11 cellular contexts compared by ENCODE assay signal in the genomic region with DNA sequence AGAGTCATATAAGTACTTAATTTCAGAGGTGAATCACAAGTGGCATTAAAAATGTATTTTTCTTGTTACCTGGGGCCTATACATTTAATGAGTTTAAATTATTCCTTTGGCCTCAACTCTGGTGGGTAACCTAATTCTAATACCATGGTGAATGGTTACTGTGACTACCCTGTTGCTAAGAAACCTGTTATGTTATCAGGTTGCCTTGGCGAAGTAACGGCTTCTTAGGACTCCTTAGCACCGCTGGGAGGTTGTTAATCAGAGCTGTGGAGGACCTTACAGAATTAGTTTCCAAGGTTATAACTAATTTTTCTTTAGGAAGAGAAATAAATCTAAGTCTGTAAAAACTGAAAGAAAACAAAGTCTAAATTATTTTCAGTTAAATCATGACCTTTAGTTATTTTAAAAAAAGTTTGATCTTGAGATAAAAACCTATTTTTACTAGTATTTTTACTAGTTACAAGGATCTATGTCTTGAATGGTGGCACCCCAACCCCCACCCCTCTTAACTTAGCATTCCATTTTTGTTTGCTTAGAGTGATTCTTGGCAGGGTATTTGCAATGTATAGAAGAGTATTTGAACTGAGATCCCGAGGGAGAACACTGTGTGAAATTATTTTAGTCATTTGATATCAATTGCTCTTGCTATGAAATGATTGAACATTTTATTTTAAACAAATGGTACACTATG.
A peak's percentile ranks its signal among the peaks of the same experiment; 100 is the strongest.
DNase-seq lines count a peak whose midpoint lies in the region; ATAC-seq and TF ChIP-seq lines count a peak whose summit lies in the region.
"Had no signal": no experiment of that assay in that cellular context is flagged by ENCODE, and none has a peak within 500 bp of the region (broad histone marks: within the 10 kb centered on the region; RNA-seq: fewer than 3 reads in every experiment).

No MANE protein-coding gene starts in this region.

- peaks cover 11% of the 10 kb centered on the region for H3K36me3 Mint-ChIP-seq in MCF 10A (ENCODE audit: insufficient read depth, unreplicated experiment)
- H3K36me3 Mint-ChIP-seq in activated CD8-positive, alpha-beta T cell treated with anti-CD3 and anti-CD28 coated beads, Interleukin-2, amount 10 ng/mL, durations not matched to agents 7 days and 5 days (ENCODE audit: low read depth), result no peaks in the 10 kb centered on the region

- H3K4me1 ChIP-seq in breast epithelium (no peaks in the 10 kb centered on the region), PC-3 (ENCODE audit: insufficient read depth, low read length) (peaks cover 15% of the 10 kb centered on the region), heart left ventricle (peaks cover 0 to 35% (median 12%) of the 10 kb centered on the region in 12 donors), thoracic aorta (ENCODE audit: control insufficient read depth in 1 of 2, low read depth in 2 of 2) (peaks cover 15 to 18% of the 10 kb centered on the region in 2 donors)

- ATAC-seq in PC-3, result peak; percentile 70
- peak; percentile 30 to 70 (median 58) for ATAC-seq in heart left ventricle
- no peak for ATAC-seq in thoracic aorta (ENCODE audit: insufficient number of reproducible peaks, low FRiP score, low read depth)
- no peak for ATAC-seq in activated CD8-positive, alpha-beta T cell treated with anti-CD3 and anti-CD28 coated beads, Interleukin-2, amount 10 ng/mL, durations not matched to agents 7 days and 5 days

- no peaks in the 10 kb centered on the region for H3F3A ChIP-seq in PC-3 (ENCODE audit: low read length, unreplicated experiment)

- H3K27me3 ChIP-seq in breast epithelium, result no peaks in the 10 kb centered on the region
- no peaks in the 10 kb centered on the region for H3K27me3 ChIP-seq in PC-3 (ENCODE audit: low read length)
- H3K27me3 ChIP-seq in heart left ventricle, result no peaks in the 10 kb centered on the region
- H3K27me3 ChIP-seq in thoracic aorta (replicated peaks; ENCODE audit: insufficient read depth), result no peaks in the 10 kb centered on the region
- H3K27me3 ChIP-seq: tibial nerve had no signal

- H3K4me1 Mint-ChIP-seq in MCF 10A (ENCODE audit: insufficient read depth, unreplicated experiment), result peaks cover 12% of the 10 kb centered on the region
- H3K4me1 Mint-ChIP-seq in activated CD8-positive, alpha-beta T cell treated with anti-CD3 and anti-CD28 coated beads, Interleukin-2, amount 10 ng/mL, durations not matched to agents 7 days and 5 days (ENCODE audit: low read depth), result no peaks in the 10 kb centered on the region

- DNase-seq in MCF 10A (ENCODE audit: unreplicated experiment), result no peak
- no peak for DNase-seq in breast epithelium (ENCODE audit: low spot score in 2 of 2)
- peak; percentile 52 for DNase-seq in PC-3
- no peak for DNase-seq in heart left ventricle
- DNase-seq in thoracic aorta (ENCODE audit: low spot score), result no peak
- no peak for DNase-seq in nucleus accumbens (lab: John Stamatoyannopoulos, UW)
- DNase-seq in HK-2 (ENCODE audit: unreplicated experiment), result no peak
- DNase-seq in activated CD8-positive, alpha-beta T cell treated with anti-CD3 and anti-CD28 coated beads, Interleukin-2, amount 10 ng/mL, durations not matched to agents 7 days and 5 days, result no peak
- DNase-seq: C1 segment of cervical spinal cord, head of caudate nucleus had no signal

- peak overlapping the region; percentile 12 for H3K27ac Mint-ChIP-seq in MCF 10A (ENCODE audit: low read depth, unreplicated experiment)
- H3K27ac Mint-ChIP-seq in activated CD8-positive, alpha-beta T cell treated with anti-CD3 and anti-CD28 coated beads, Interleukin-2, amount 10 ng/mL, durations not matched to agents 7 days and 5 days, result no peak overlapping the region

- no peaks in the 10 kb centered on the region for H3K9me2 ChIP-seq in PC-3 (replicated peaks; ENCODE audit: low read length)

- H3K27ac ChIP-seq in breast epithelium (peak overlapping the region in 1 of 2 donors; percentile 9), PC-3 (ENCODE audit: low read length) (0 out of 2 replicates have a peak overlapping the region, but pooled peaks have one; percentile 4), heart left ventricle (peak overlapping the region in 1 of 12 donors; percentile 8), thoracic aorta (peak overlapping the region in 1 of 2 donors; percentile 33)
- H3K27ac ChIP-seq: tibial nerve had no signal

- intact Hi-C loops in MCF 10A (cut with micrococcal nuclease) (no loop called here), breast epithelium (cut with DNase I; ENCODE audit: low total_unique reads) (no loop called here), PC-3 (cut with micrococcal nuclease) (loop anchor here (5.0 kb wide), 1 partner anchor 548 kb away; no protein-coding TSS in a partner anchor), heart left ventricle (cut with DNase I) (no loop called here)

- 42 to 46% (median 44%) methylated on average over 4 of the region's 4 CpGs for WGBS in heart left ventricle, 4 donors

- peak overlapping the region; percentile 13; the same call in 1 of the 2 replicates for H3K4me2 ChIP-seq in PC-3 (ENCODE audit: low read length)

- H3K79me2 ChIP-seq in PC-3 (ENCODE audit: low read length), result peaks cover 66% of the 10 kb centered on the region

- H3K4me3 ChIP-seq in breast epithelium (no peak overlapping the region), PC-3 (ENCODE audit: low read length) (no peak overlapping the region), heart left ventricle (no peak overlapping the region), thoracic aorta (peak overlapping the region; percentile 5)
- H3K4me3 ChIP-seq: tibial nerve had no signal

- no peak for TF ChIP-seq CTCF in MCF 10A (IDR thresholded peaks at IDR 0.05; ENCODE audit: unreplicated experiment)
- no peak for TF ChIP-seq CTCF in breast epithelium (IDR thresholded peaks at IDR 0.05)
- TF ChIP-seq CTCF in PC-3 (conservative IDR thresholded peaks at IDR 0.05; ENCODE audit: low read depth, low read length), result no peak
- TF ChIP-seq CTCF in heart left ventricle (IDR thresholded peaks at IDR 0.05), result no peak
- no peak for TF ChIP-seq CTCF in thoracic aorta (IDR thresholded peaks at IDR 0.05)

- no peaks in the 10 kb centered on the region for H3K36me3 ChIP-seq in breast epithelium
- no peaks in the 10 kb centered on the region for H3K36me3 ChIP-seq in PC-3 (ENCODE audit: low read depth, low read length)
- peaks cover 0 to 7% (median 0%) of the 10 kb centered on the region in 9 donors for H3K36me3 ChIP-seq in heart left ventricle
- H3K36me3 ChIP-seq in thoracic aorta, result no peaks in the 10 kb centered on the region
- H3K36me3 ChIP-seq: tibial nerve had no signal

- no peaks in the 10 kb centered on the region for H3K27me3 Mint-ChIP-seq in MCF 10A (ENCODE audit: insufficient read depth, unreplicated experiment)
- no peaks in the 10 kb centered on the region for H3K27me3 Mint-ChIP-seq in activated CD8-positive, alpha-beta T cell treated with anti-CD3 and anti-CD28 coated beads, Interleukin-2, amount 10 ng/mL, durations not matched to agents 7 days and 5 days (ENCODE audit: low read depth)

- no peak overlapping the region for H3K4me3 Mint-ChIP-seq in MCF 10A (ENCODE audit: unreplicated experiment)
- no peak overlapping the region for H3K4me3 Mint-ChIP-seq in activated CD8-positive, alpha-beta T cell treated with anti-CD3 and anti-CD28 coated beads, Interleukin-2, amount 10 ng/mL, durations not matched to agents 7 days and 5 days

- TF ChIP-seq POLR2A in breast epithelium (IDR thresholded peaks at IDR 0.05) (no peak), heart left ventricle (IDR thresholded peaks at IDR 0.05) (no peak)

- no peak overlapping the region for H3K9ac ChIP-seq in PC-3 (ENCODE audit: low read length)

- no peaks in the 10 kb centered on the region for H4K20me1 ChIP-seq in PC-3 (ENCODE audit: low read length)

- H3K9me3 ChIP-seq in breast epithelium (no peaks in the 10 kb centered on the region), PC-3 (ENCODE audit: low read length) (no peaks in the 10 kb centered on the region), heart left ventricle (no peaks in the 10 kb centered on the region), thoracic aorta (no peaks in the 10 kb centered on the region)
- H3K9me3 ChIP-seq: tibial nerve had no signal

- CTCF ChIA-PET in MCF 10A (lab: Yijun Ruan, JAX), result interaction anchor here (0.7 to 1.5 kb wide), 2 partner anchors 67 to 138 kb away, joined by 3 read pairs; no protein-coding TSS in a partner anchor
- CTCF ChIA-PET in PC-3 (lab: Charles Lee), result no interaction called here
- CTCF ChIA-PET in activated CD8-positive, alpha-beta T cell treated with anti-CD3 and anti-CD28 coated beads, Interleukin-2, amount 10 ng/mL, durations not matched to agents 7 days and 5 days (lab: Charles Lee), result no interaction called here

- no peaks in the 10 kb centered on the region for H3K9me3 Mint-ChIP-seq in MCF 10A (ENCODE audit: unreplicated experiment)
- no peaks in the 10 kb centered on the region for H3K9me3 Mint-ChIP-seq in activated CD8-positive, alpha-beta T cell treated with anti-CD3 and anti-CD28 coated beads, Interleukin-2, amount 10 ng/mL, durations not matched to agents 7 days and 5 days (ENCODE audit: insufficient read depth)

- BruUV-seq in MCF 10A (replicated peaks; lab: Mats Ljungman, UMichigan) (no TSS peak), PC-3 (replicated peaks; lab: Mats Ljungman, UMichigan) (no TSS peak)

- no peak overlapping the region for H2AFZ ChIP-seq in PC-3 (ENCODE audit: low read length)

- POLR2A ChIA-PET in MCF 10A (lab: Yijun Ruan, JAX), result interaction anchor here (0.9 to 1.9 kb wide), 3 partner anchors 12 to 25 kb away, joined by 3 to 6 read pairs (median 4); no protein-coding TSS in a partner anchor
- POLR2A ChIA-PET in PC-3 (lab: Charles Lee; ENCODE audit: unreplicated experiment), result no interaction called here
- POLR2A ChIA-PET in activated CD8-positive, alpha-beta T cell treated with anti-CD3 and anti-CD28 coated beads, Interleukin-2, amount 10 ng/mL, durations not matched to agents 7 days and 5 days (lab: Charles Lee), result interaction anchor here (0.7 kb wide), 1 partner anchor 159 kb away, joined by 3 read pairs; no protein-coding TSS in a partner anchor

Comparison
In these comparisons a context has a peak if more than half of its experiments do, and no peak if none do; other contexts are left out.
1. ATAC-seq: peak in PC-3 (single experiment) and heart left ventricle (4 of 4); none in thoracic aorta (single experiment) and activated CD8-positive, alpha-beta T cell treated with anti-CD3 and anti-CD28 coated beads, Interleukin-2, amount 10 ng/mL, durations not matched to agents 7 days and 5 days (single experiment).